In the genomic region with DNA sequence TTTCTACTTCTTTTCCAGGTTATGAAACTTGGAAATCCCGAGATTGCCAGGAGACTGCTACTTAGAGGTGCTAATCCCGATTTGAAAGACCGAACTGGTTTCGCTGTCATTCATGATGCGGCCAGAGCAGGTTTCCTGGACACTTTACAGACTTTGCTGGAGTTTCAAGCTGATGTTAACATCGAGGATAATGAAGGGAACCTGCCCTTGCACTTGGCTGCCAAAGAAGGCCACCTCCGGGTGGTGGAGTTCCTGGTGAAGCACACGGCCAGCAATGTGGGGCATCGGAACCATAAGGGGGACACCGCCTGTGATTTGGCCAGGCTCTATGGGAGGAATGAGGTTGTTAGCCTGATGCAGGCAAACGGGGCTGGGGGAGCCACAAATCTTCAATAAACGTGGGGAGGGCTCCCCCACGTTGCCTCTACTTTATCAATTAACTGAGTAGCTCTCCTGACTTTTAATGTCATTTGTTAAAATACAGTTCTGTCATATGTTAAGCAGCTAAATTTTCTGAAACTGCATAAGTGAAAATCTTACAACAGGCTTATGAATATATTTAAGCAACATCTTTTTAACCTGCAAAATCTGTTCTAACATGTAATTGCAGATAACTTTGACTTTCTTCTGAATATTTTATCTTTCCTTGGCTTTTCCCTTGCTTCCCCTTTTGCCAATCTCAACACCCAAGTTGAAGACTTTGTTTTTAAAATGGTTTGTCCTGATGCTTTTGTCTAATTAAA, we compare ENCODE assay signal across 12 cellular contexts. TPM values are rescaled to one million over a fixed set of nuclear protein-coding genes. Genes with fewer than 3 reads are reported as not detected.
A peak's percentile ranks its signal among the peaks of the same experiment; 100 is the strongest.
DNase-seq lines count a peak whose midpoint lies in the region; ATAC-seq, FAIRE-seq and TF ChIP-seq lines count a peak whose summit lies in the region.
"Had no signal": no experiment of that assay in that cellular context is flagged by ENCODE, and none has a peak within 500 bp of the region (broad histone marks: within the 10 kb centered on the region; RNA-seq: fewer than 3 reads in every experiment).

No MANE protein-coding gene starts in this region.

- no peak overlapping the region for H2BK120ac ChIP-seq in H1 (replicated peaks; ENCODE audit: low read depth, low read length)

- no peak overlapping the region for H3K27ac ChIP-seq in mammary epithelial cell (ENCODE audit: insufficient read depth, low read depth, low read length)
- no peak overlapping the region for H3K27ac ChIP-seq in H1 (ENCODE audit: low read depth, low read length)
- peak overlapping the region; percentile 14 to 99 for H3K27ac ChIP-seq in uterus
- H3K27ac ChIP-seq: hepatocyte had no signal

- peak overlapping the region; percentile 86 for H3K4me3 Mint-ChIP-seq in MCF 10A (ENCODE audit: unreplicated experiment)
- H3K4me3 Mint-ChIP-seq: activated naive CD8-positive, alpha-beta T cell had no signal

- peaks cover 5% of the 10 kb centered on the region; the same call in 1 of the 2 replicates for H3K23me2 ChIP-seq in H1 (ENCODE audit: low read depth, low read length)

- no peak for TF ChIP-seq CTCF in MCF 10A (IDR thresholded peaks at IDR 0.05; ENCODE audit: unreplicated experiment)
- TF ChIP-seq CTCF in mammary epithelial cell (conservative IDR thresholded peaks at IDR 0.05 in 1 of 2, IDR thresholded peaks at IDR 0.05 in 1 of 2; ENCODE audit: extremely low read depth in 1 of 2, insufficient read depth in 1 of 2, low read depth in 1 of 2, low read length in 2 of 2) = no peak
- TF ChIP-seq CTCF in H1 (IDR thresholded peaks at IDR 0.05; ENCODE audit: control extremely low read depth in 1 of 3, insufficient read depth in 1 of 3, low read depth in 1 of 3, low read length in 3 of 3) = no peak
- TF ChIP-seq CTCF in uterus (IDR thresholded peaks at IDR 0.05) = no peak

- H2AK5ac ChIP-seq in H1 (ENCODE audit: low read depth, low read length) = no peak overlapping the region

- POLR2A ChIA-PET in MCF 10A (lab: Yijun Ruan, JAX) = interaction anchor here (1.0 to 2.6 kb wide), 9 partner anchors 8 to 263 kb away, joined by 4 to 50 read pairs (median 5); a partner anchor contains a TSS
- POLR2A ChIA-PET in H1 (lab: Charles Lee; ENCODE audit: partially characterized antibody) = no interaction called here

- no peak overlapping the region for H3K18ac ChIP-seq in H1 (ENCODE audit: extremely low read depth, low read length)

- peaks cover 7% of the 10 kb centered on the region for H3K36me3 Mint-ChIP-seq in MCF 10A (ENCODE audit: insufficient read depth, unreplicated experiment)
- H3K36me3 Mint-ChIP-seq: activated naive CD8-positive, alpha-beta T cell had no signal

- TF ChIP-seq RAD21 in H1 (IDR thresholded peaks at IDR 0.05 in 1 of 2, conservative IDR thresholded peaks at IDR 0.05 in 1 of 2; ENCODE audit: low read depth in 2 of 2, low read length in 2 of 2) = no peak

- H2BK5ac ChIP-seq in H1 (ENCODE audit: low read depth, low read length) = no peak overlapping the region

- no peak for DNase-seq in MCF 10A (ENCODE audit: unreplicated experiment)
- DNase-seq in mammary epithelial cell = no peak
- peak; percentile 65 for DNase-seq in NCI-H69 (lab: John Stamatoyannopoulos, UW)
- peak in 1 of 2 experiments; percentile 56 for DNase-seq in H1 (ENCODE audit: low read depth in 1 of 2, low spot score in 2 of 2)
- no peak for DNase-seq in uterus
- DNase-seq in central memory CD4-positive, alpha-beta T cell = no peak
- DNase-seq: activated CD4-positive, alpha-beta T cell treated with anti-CD3 and anti-CD28 coated beads, Interleukin-2, amount 50 U/mL, for 48 hours; RPMI8226 had no signal

- TF ChIP-seq POLR2A in H1 (IDR thresholded peaks at IDR 0.05; ENCODE audit: control extremely low read depth in 1 of 2, low read depth in 2 of 2, low read length in 2 of 2) = no peak
- no peak for TF ChIP-seq POLR2A in uterus (IDR thresholded peaks at IDR 0.05)

- intact Hi-C loops in MCF 10A (cut with micrococcal nuclease) (no loop called here), mammary epithelial cell (cut with micrococcal nuclease) (no loop called here), uterus (cut with DNase I; ENCODE audit: low total_unique reads) (no loop called here)

- no peak overlapping the region for H4K91ac ChIP-seq in H1 (replicated peaks; ENCODE audit: insufficient read length, low read length)

- no peak overlapping the region for H2BK12ac ChIP-seq in H1 (ENCODE audit: low read depth, low read length)

- CTCF ChIA-PET in MCF 10A (lab: Yijun Ruan, JAX) (interaction anchor here (0.6 to 1.5 kb wide), 5 partner anchors 24 to 884 kb away, joined by 3 to 7 read pairs (median 3); no protein-coding TSS in a partner anchor), mammary epithelial cell (lab: Charles Lee; ENCODE audit: low non-redundant PET) (no interaction called here), H1 (lab: Charles Lee; ENCODE audit: partially characterized antibody) (interaction anchor here (1.4 kb wide), 1 partner anchor 13 kb away, joined by 6 read pairs; a partner anchor contains a TSS)

- no peak overlapping the region for H3K56ac ChIP-seq in H1 (replicated peaks; ENCODE audit: insufficient read length, low read depth, low read length)

- ATAC-seq in GM21360 (IDR thresholded peaks at IDR 0.05; ENCODE audit: unreplicated experiment) (no peak), GM19467 (IDR thresholded peaks at IDR 0.05; ENCODE audit: unreplicated experiment) (no peak)

- H3K27me3 ChIP-seq in mammary epithelial cell (ENCODE audit: insufficient read depth, low read length) = no peaks in the 10 kb centered on the region
- peaks cover 60 to 98% (median 84%) of the 10 kb centered on the region in 4 experiments for H3K27me3 ChIP-seq in H1 (replicated peaks in 1 of 4; ENCODE audit: control insufficient read depth in 3 of 4, extremely low read depth in 1 of 4, insufficient read depth in 3 of 4, low read length in 3 of 4)
- peaks cover 0 to 4% of the 10 kb centered on the region in 2 donors for H3K27me3 ChIP-seq in uterus

- H3K4me2 ChIP-seq in mammary epithelial cell (ENCODE audit: insufficient read depth, low read depth, low read length) (no peak overlapping the region), H1 (ENCODE audit: insufficient read depth in 1 of 2, low read depth in 2 of 2, low read length in 2 of 2) (no peak overlapping the region)
- H3K4me2 ChIP-seq: hepatocyte had no signal

- H3K4ac ChIP-seq in H1 (replicated peaks; ENCODE audit: insufficient read length, low read depth, low read length) = no peak overlapping the region

- dilution Hi-C loops in mammary epithelial cell (cut with HindIII; ENCODE audit: low sequenced_read_pairs) = no loop called here

- H2BK15ac ChIP-seq in H1 (ENCODE audit: low read length) = no peak overlapping the region

- H3K9me3 ChIP-seq in mammary epithelial cell (replicated peaks; ENCODE audit: insufficient read depth, low read length) = no peaks in the 10 kb centered on the region
- H3K9me3 ChIP-seq in H1 (ENCODE audit: insufficient read depth in 2 of 2, low read depth in 1 of 2, low read length in 1 of 2) = no peaks in the 10 kb centered on the region
- no peaks in the 10 kb centered on the region for H3K9me3 ChIP-seq in uterus

- no TSS peak for BruUV-seq in MCF 10A (replicated peaks; lab: Mats Ljungman, UMichigan)
- BruUV-seq in mammary epithelial cell (replicated peaks; lab: Mats Ljungman, UMichigan) = no TSS peak

- no peak overlapping the region for H4K5ac ChIP-seq in H1 (ENCODE audit: insufficient read length, low read depth, low read length)

- H3K4me3 ChIP-seq in mammary epithelial cell (replicated peaks in 1 of 3; ENCODE audit: insufficient read depth in 1 of 3, low read depth in 2 of 3, low read length in 3 of 3) = no peak overlapping the region
- H3K4me3 ChIP-seq in H1 (ENCODE audit: extremely low read depth in 1 of 4, insufficient read depth in 2 of 4, low read depth in 3 of 4, low read length in 4 of 4) = no peak overlapping the region
- H3K4me3 ChIP-seq in uterus = no peak overlapping the region
- H3K4me3 ChIP-seq: hepatocyte had no signal

- in situ Hi-C loops in mammary epithelial cell (cut with MboI; ENCODE audit: low sequenced_read_pairs in 2 of 2) = no loop called here

- 99% methylated on average over 12 of the region's 13 CpGs for WGBS in mammary epithelial cell (ENCODE audit: low coverage, missing lambda C conversion rate)
- WGBS in H1 (ENCODE audit: extremely low coverage in 1 of 2, insufficient coverage in 1 of 2, insufficient read length in 1 of 2, insufficient replicate concordance in 2 of 2, low coverage in 1 of 2, low lambda C conversion rate in 2 of 2, missing lambda C conversion rate in 1 of 2), 2 experiments = 4% methylated on average over 13 of the region's 13 CpGs; no CpG with 5 or more reads in 1 of the 2 experiments

- H4K20me1 ChIP-seq in mammary epithelial cell (ENCODE audit: insufficient read depth, low read length) = no peaks in the 10 kb centered on the region
- H4K20me1 ChIP-seq in H1 (replicated peaks in 1 of 2; ENCODE audit: control insufficient read depth in 1 of 2, insufficient read depth in 2 of 2, low read length in 2 of 2) = peaks cover 10 to 20% of the 10 kb centered on the region in 2 experiments

- no peaks in the 10 kb centered on the region for H3K27me3 Mint-ChIP-seq in MCF 10A (ENCODE audit: insufficient read depth, unreplicated experiment)

- H3K27ac Mint-ChIP-seq in MCF 10A (ENCODE audit: low read depth, unreplicated experiment) = peak overlapping the region; percentile 96
- H3K27ac Mint-ChIP-seq: activated naive CD8-positive, alpha-beta T cell had no signal

- H3K79me2 ChIP-seq in mammary epithelial cell (ENCODE audit: insufficient read depth, low read length) (peaks cover 33% of the 10 kb centered on the region), H1 (ENCODE audit: control insufficient read depth in 1 of 2, insufficient read depth in 2 of 2, low read length in 2 of 2) (no peaks in the 10 kb centered on the region)
- H3K79me2 ChIP-seq: hepatocyte had no signal

- H3K9me3 Mint-ChIP-seq in MCF 10A (ENCODE audit: unreplicated experiment) = no peaks in the 10 kb centered on the region

- H3K4me1 Mint-ChIP-seq in MCF 10A (ENCODE audit: insufficient read depth, unreplicated experiment) = peaks cover 12% of the 10 kb centered on the region

- no peak overlapping the region for H2BK20ac ChIP-seq in H1 (ENCODE audit: low read length)

- no peak overlapping the region for H3K23ac ChIP-seq in H1 (ENCODE audit: insufficient read length)

- no peaks in the 10 kb centered on the region for H3K79me1 ChIP-seq in H1 (ENCODE audit: low read depth, low read length)

- H3K14ac ChIP-seq in H1 (ENCODE audit: insufficient read length) = no peak overlapping the region

- FAIRE-seq in H1 (lab: Jason Lieb, UNC) = no peak

- H3K36me3 ChIP-seq in mammary epithelial cell (ENCODE audit: insufficient read depth, low read length) (no peaks in the 10 kb centered on the region), H1 (ENCODE audit: control insufficient read depth in 2 of 4, insufficient read depth in 4 of 4, low read length in 3 of 4) (no peaks in the 10 kb centered on the region; a peak in 1 of 8 replicates), uterus (no peaks in the 10 kb centered on the region)

- no peak overlapping the region for H4K8ac ChIP-seq in H1 (ENCODE audit: extremely low read depth, insufficient read depth, low read length)

- TF ChIP-seq EP300 in H1 (IDR thresholded peaks at IDR 0.05; ENCODE audit: borderline replicate concordance in 1 of 2, low read depth in 2 of 2, low read length in 2 of 2) = no peak

- H2AFZ ChIP-seq in mammary epithelial cell (ENCODE audit: low read depth, low read length) (no peak overlapping the region), H1 (ENCODE audit: low read length) (no peak overlapping the region)
- H2AFZ ChIP-seq: hepatocyte had no signal

- H3K9ac ChIP-seq in mammary epithelial cell (ENCODE audit: insufficient read depth, low read length) = no peak overlapping the region
- H3K9ac ChIP-seq in H1 (replicated peaks in 1 of 4; ENCODE audit: extremely low read depth in 1 of 4, low read depth in 3 of 4, low read length in 3 of 4) = no peak overlapping the region

- H3K4me1 ChIP-seq in mammary epithelial cell (ENCODE audit: insufficient read depth, low read length) (peaks cover 16% of the 10 kb centered on the region), H1 (replicated peaks in 1 of 4; ENCODE audit: control insufficient read depth in 3 of 4, insufficient read depth in 4 of 4, low read length in 3 of 4) (peaks cover 6 to 15% (median 12%) of the 10 kb centered on the region in 4 experiments), uterus (no peaks in the 10 kb centered on the region)

RNA-seq across cellular contexts. Expression of a gene that starts 4.0 kb away (rescaled TPM):
- 2.7 and 2.8 TPM in 2 replicates for total RNA-seq in MCF 10A (2022)
- 1 to 10 TPM; 1.3 to 5.8 TPM for total RNA-seq in mammary epithelial cell
- 5.1 TPM for polyA plus RNA-seq in mammary epithelial cell
- polyA minus RNA-seq in mammary epithelial cell = 7.1 TPM
- not detected in 2 replicates for total RNA-seq in H1 (2021; fragmentation: NEBNext Ultra II Directional; extraction: Animal tissue kit (Norgen Biotek cat#: 25700))
- 0.05 TPM in 1 of 2 replicates, not detected in the other for polyA plus RNA-seq in H1 (2011; rRNA removed)
- polyA plus RNA-seq in H1 (2011; cell fraction: cytosol; rRNA removed) = not detected
- polyA plus RNA-seq in H1 (2011; cell fraction: nucleus; rRNA removed) = 0.06 TPM
- polyA plus RNA-seq in H1 (2012, experiment 1 of 2) = not detected in 4 replicates
- polyA plus RNA-seq in H1 (2012, experiment 2 of 2) = not detected
- not detected for polyA plus RNA-seq in H1 (2013, experiment 1 of 2)
- polyA plus RNA-seq in H1 (2013, experiment 2 of 2) = not detected
- polyA minus RNA-seq in H1 (2011; rRNA and poly(A)+ RNA removed) = not detected in 2 replicates
- 0.81 TPM for polyA minus RNA-seq in H1 (2011; cell fraction: cytosol; rRNA and poly(A)+ RNA removed)
- polyA minus RNA-seq in H1 (2011; cell fraction: nucleus; rRNA and poly(A)+ RNA removed) = 0.50 TPM
- total RNA-seq in uterus = 100 to 1,000 TPM in 1 of 4 donors, 10 to 100 TPM in 3; 13.4 to 103 (median 22.2) TPM

RNA-seq across cellular contexts. Expression of a gene that starts 14.0 kb away (rescaled TPM):
- total RNA-seq in MCF 10A (2022) (74.4 and 93.2 TPM in 2 replicates), mammary epithelial cell (10 to 100 TPM; 56.3 to 72.8 TPM), uterus (10 to 100 TPM; 34.1 to 77.2 (median 64.1) TPM)
- polyA plus RNA-seq in mammary epithelial cell (20.0 TPM), H1 (2011; rRNA removed) (5.9 and 10.8 TPM in 2 replicates)
- 29.9 TPM for polyA minus RNA-seq in mammary epithelial cell
- total RNA-seq in H1 (2021; fragmentation: NEBNext Ultra II Directional; extraction: Animal tissue kit (Norgen Biotek cat#: 25700)) = 63.9 and 65.9 TPM in 2 replicates
- polyA plus RNA-seq in H1 (2011; cell fraction: cytosol; rRNA removed) = 16.2 TPM
- polyA plus RNA-seq in H1 (2011; cell fraction: nucleus; rRNA removed) = 4.7 TPM
- 41.9 to 60.7 TPM (median 46.5 TPM) in 4 replicates for polyA plus RNA-seq in H1 (2012, experiment 1 of 2)
- polyA plus RNA-seq in H1 (2012, experiment 2 of 2) = 7.3 TPM
- 21.9 TPM for polyA plus RNA-seq in H1 (2013, experiment 1 of 2)
- polyA plus RNA-seq in H1 (2013, experiment 2 of 2) = 23.1 TPM
- 44.3 and 62.3 TPM in 2 replicates for polyA minus RNA-seq in H1 (2011; rRNA and poly(A)+ RNA removed)
- polyA minus RNA-seq in H1 (2011; cell fraction: cytosol; rRNA and poly(A)+ RNA removed) = 19.8 TPM
- 54.6 TPM for polyA minus RNA-seq in H1 (2011; cell fraction: nucleus; rRNA and poly(A)+ RNA removed)

Comparison
In these comparisons a context has a peak if more than half of its experiments do, and no peak if none do; other contexts are left out.
1. H3K27ac ChIP-seq: peak in uterus (2 of 2); none in mammary epithelial cell (single experiment) and H1 (single experiment).